ENCODE assay signal across 15 cellular contexts in genomic region chr1:91757760-91758545, GRCh38.
A peak's percentile ranks its signal among the peaks of the same experiment; 100 is the strongest.
DNase-seq lines count a peak whose midpoint lies in the region; ATAC-seq, FAIRE-seq and TF ChIP-seq lines count a peak whose summit lies in the region.
"Had no signal": no experiment of that assay in that cellular context is flagged by ENCODE, and none has a peak within 500 bp of the region (broad histone marks: within the 10 kb centered on the region; RNA-seq: fewer than 3 reads in every experiment).

No MANE protein-coding gene starts in this region.

- peaks cover 0 to 19% (median 4%) of the 10 kb centered on the region in 4 donors for H3K4me1 Mint-ChIP-seq in naive thymus-derived CD8-positive, alpha-beta T cell

- no peak for TF ChIP-seq CTCF in left lung (IDR thresholded peaks at IDR 0.05)

- no peaks in the 10 kb centered on the region for H3K27me3 Mint-ChIP-seq in naive thymus-derived CD8-positive, alpha-beta T cell

- H3K4me3 ChIP-seq in adipocyte (ENCODE audit: low read length) (peak overlapping the region; percentile 34), right cardiac atrium (ENCODE audit: low read length) (no peak overlapping the region), left lung (no peak overlapping the region)

- no peak overlapping the region for H3K4me3 Mint-ChIP-seq in naive thymus-derived CD8-positive, alpha-beta T cell

- H3K9ac ChIP-seq in adipocyte (ENCODE audit: low read length): peak overlapping the region; percentile 61

- peak; percentile 87 for DNase-seq in AG20443 (ENCODE audit: low spot score)
- no peak for DNase-seq in adipocyte (ENCODE audit: low read depth)
- no peak for DNase-seq in right cardiac atrium
- no peak for DNase-seq in sciatic nerve (ENCODE audit: low spot score)
- no peak for DNase-seq in naive thymus-derived CD8-positive, alpha-beta T cell
- no peak for DNase-seq in inferior parietal cortex (ENCODE audit: extremely low spot score)
- DNase-seq in GM12891 (ENCODE audit: insufficient read length, low spot score): no peak
- DNase-seq in left lung: no peak
- DNase-seq: activated gamma-delta T cell; AML-193; DMS 273 treated with DMSO at 0.1 percent for 48 hours; effector CD8-positive, alpha-beta T cell; NCI-H1048 had no signal

- intact Hi-C loops in right cardiac atrium (cut with DNase I): no loop called here
- intact Hi-C loops in sciatic nerve (cut with DNase I): no loop called here
- intact Hi-C loops in left lung (cut with DNase I): no loop called here

- no peak for FAIRE-seq in GM12891 (lab: Jason Lieb, UNC)
- FAIRE-seq: bronchial epithelial cell had no signal

- H3K36me3 ChIP-seq in adipocyte (ENCODE audit: control insufficient read depth, insufficient read depth, low read length, severe bottlenecking) (peaks cover 37% of the 10 kb centered on the region), left lung (no peaks in the 10 kb centered on the region)

- POLR2A ChIA-PET in naive thymus-derived CD8-positive, alpha-beta T cell (lab: Charles Lee): interaction anchor here (0.6 kb wide), 1 partner anchor 126 kb away, joined by 4 read pairs; no protein-coding TSS in a partner anchor

- peaks cover 86% of the 10 kb centered on the region for H3K4me1 ChIP-seq in adipocyte (ENCODE audit: control insufficient read depth, insufficient read depth, low read length)
- no peaks in the 10 kb centered on the region for H3K4me1 ChIP-seq in right cardiac atrium (ENCODE audit: control insufficient read depth, insufficient read depth, low read length)
- H3K4me1 ChIP-seq in left lung: peaks cover 3 to 4% of the 10 kb centered on the region in 2 donors

- WGBS in right cardiac atrium: 74% methylated on average over 8 of the region's 8 CpGs

- H3K27ac ChIP-seq in right cardiac atrium (ENCODE audit: low read length): peak overlapping the region; percentile 2
- no peak overlapping the region for H3K27ac ChIP-seq in left lung

- H3K9me3 ChIP-seq in adipocyte (ENCODE audit: control insufficient read depth, low read length) (no peaks in the 10 kb centered on the region), right cardiac atrium (ENCODE audit: control insufficient read depth, low read length) (no peaks in the 10 kb centered on the region), left lung (no peaks in the 10 kb centered on the region)

- no peaks in the 10 kb centered on the region for H3K9me3 Mint-ChIP-seq in naive thymus-derived CD8-positive, alpha-beta T cell

- H3K27me3 ChIP-seq in adipocyte (replicated peaks; ENCODE audit: control insufficient read depth, insufficient read depth, low read length) (no peaks in the 10 kb centered on the region), right cardiac atrium (ENCODE audit: control insufficient read depth, insufficient read depth) (no peaks in the 10 kb centered on the region), left lung (no peaks in the 10 kb centered on the region)

- H3K27ac Mint-ChIP-seq in naive thymus-derived CD8-positive, alpha-beta T cell: peak overlapping the region in 1 of 10 donors; percentile 9

- ATAC-seq in right cardiac atrium: peak in 1 of 2 donors; percentile 14
- ATAC-seq in sciatic nerve: peak; percentile 64
- no peak for ATAC-seq in naive thymus-derived CD8-positive, alpha-beta T cell
- no peak for ATAC-seq in left lung
- ATAC-seq: SK-N-SH treated with all-trans-retinoic acid at 6 μM for 48 hours had no signal

- peaks cover 0 to 4% (median 0%) of the 10 kb centered on the region in 3 donors for H3K36me3 Mint-ChIP-seq in naive thymus-derived CD8-positive, alpha-beta T cell

- no peak for TF ChIP-seq POLR2A in GM12891 (IDR thresholded peaks at IDR 0.05; ENCODE audit: low read depth, low read length)

TF ChIP-seq in GM12891, 5 proteins besides CTCF, POLR2A, EP300 and RAD21:
- no peak for TF ChIP-seq POU2F2 (IDR thresholded peaks at IDR 0.05; ENCODE audit: low read depth, low read length)
- no peak for TF ChIP-seq POLR2AphosphoS5 (IDR thresholded peaks at IDR 0.05; ENCODE audit: low read depth, low read length)
- TF ChIP-seq SPI1 (IDR thresholded peaks at IDR 0.05; ENCODE audit: low read depth, low read length): no peak
- no peak for TF ChIP-seq TAF1 (IDR thresholded peaks at IDR 0.05; ENCODE audit: low read depth, low read length)
- no peak for TF ChIP-seq PAX5 (IDR thresholded peaks at IDR 0.05; ENCODE audit: insufficient read depth, low read length, severe bottlenecking)
